1 cellular context compared by ENCODE assay signal in the genomic region with DNA sequence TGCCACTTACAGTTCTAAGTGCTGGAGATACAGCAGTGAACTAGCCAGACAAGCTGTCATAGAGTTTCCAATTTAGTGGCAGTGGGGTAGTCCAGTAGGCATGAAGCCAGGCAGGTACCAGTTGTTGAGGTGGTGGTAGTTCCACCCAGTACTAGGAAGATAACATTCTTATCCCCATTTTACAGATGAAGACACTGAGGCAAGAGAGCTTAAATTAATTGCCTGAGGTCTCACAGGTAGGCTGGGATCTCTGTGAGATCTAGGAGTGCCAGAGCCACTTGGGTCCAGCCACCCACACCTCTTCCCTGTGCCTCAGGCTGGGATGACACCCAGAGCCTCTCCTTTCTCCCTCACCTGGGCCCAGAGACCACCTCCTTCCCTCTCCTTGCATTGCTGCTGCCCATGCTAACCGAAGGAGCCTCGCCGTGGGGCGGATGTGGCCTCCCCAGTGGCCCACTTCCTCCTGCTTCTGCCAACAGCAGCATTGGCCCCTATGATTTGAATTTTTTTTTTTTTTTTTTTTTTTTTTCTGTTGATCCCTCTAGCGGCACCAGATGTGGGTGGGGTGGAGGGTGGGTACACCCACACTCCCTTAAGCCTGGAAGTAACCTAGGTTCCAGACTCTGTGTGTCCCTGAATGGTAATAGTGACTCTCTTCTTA.
TF ChIP-seq lines count a peak whose summit lies in the region.

No MANE protein-coding gene starts in this region.

TF ChIP-seq in K562, 482 proteins besides CTCF, POLR2A, EP300 and RAD21 (continued from another document):
- TF ChIP-seq, protein P1, sequence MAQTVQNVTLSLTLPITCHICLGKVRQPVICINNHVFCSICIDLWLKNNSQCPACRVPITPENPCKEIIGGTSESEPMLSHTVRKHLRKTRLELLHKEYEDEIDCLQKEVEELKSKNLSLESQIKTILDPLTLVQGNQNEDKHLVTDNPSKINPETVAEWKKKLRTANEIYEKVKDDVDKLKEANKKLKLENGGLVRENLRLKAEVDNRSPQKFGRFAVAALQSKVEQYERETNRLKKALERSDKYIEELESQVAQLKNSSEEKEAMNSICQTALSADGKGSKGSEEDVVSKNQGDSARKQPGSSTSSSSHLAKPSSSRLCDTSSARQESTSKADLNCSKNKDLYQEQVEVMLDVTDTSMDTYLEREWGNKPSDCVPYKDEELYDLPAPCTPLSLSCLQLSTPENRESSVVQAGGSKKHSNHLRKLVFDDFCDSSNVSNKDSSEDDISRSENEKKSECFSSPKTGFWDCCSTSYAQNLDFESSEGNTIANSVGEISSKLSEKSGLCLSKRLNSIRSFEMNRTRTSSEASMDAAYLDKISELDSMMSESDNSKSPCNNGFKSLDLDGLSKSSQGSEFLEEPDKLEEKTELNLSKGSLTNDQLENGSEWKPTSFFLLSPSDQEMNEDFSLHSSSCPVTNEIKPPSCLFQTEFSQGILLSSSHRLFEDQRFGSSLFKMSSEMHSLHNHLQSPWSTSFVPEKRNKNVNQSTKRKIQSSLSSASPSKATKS (CRISPR knock-in tag; IDR thresholded peaks at IDR 0.05): no peak
- TF ChIP-seq KDM1A (IDR thresholded peaks at IDR 0.05) (peak; percentile 10 to 64; a peak in 3 of 4 replicates), BCOR (IDR thresholded peaks at IDR 0.05) (peak; percentile 90), PCBP2 (IDR thresholded peaks at IDR 0.05; ENCODE audit: low read depth, low read length, poor library complexity, severe bottlenecking) (no peak), XRCC4 (IDR thresholded peaks at IDR 0.05; ENCODE audit: extremely low read depth, insufficient read depth, insufficient read length) (no peak), POLR3A (IDR thresholded peaks at IDR 0.05; ENCODE audit: borderline replicate concordance, extremely low read depth, insufficient read depth, insufficient read length) (no peak)
- TF ChIP-seq, protein P2, sequence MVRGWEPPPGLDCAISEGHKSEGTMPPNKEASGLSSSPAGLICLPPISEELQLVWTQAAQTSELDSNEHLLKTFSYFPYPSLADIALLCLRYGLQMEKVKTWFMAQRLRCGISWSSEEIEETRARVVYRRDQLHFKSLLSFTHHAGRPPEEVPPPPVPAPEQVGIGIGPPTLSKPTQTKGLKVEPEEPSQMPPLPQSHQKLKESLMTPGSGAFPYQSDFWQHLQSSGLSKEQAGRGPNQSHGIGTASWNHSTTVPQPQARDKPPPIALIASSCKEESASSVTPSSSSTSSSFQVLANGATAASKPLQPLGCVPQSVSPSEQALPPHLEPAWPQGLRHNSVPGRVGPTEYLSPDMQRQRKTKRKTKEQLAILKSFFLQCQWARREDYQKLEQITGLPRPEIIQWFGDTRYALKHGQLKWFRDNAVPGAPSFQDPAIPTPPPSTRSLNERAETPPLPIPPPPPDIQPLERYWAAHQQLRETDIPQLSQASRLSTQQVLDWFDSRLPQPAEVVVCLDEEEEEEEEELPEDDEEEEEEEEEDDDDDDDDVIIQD (CRISPR knock-in tag; IDR thresholded peaks at IDR 0.05): no peak
- TF ChIP-seq, protein P3, sequence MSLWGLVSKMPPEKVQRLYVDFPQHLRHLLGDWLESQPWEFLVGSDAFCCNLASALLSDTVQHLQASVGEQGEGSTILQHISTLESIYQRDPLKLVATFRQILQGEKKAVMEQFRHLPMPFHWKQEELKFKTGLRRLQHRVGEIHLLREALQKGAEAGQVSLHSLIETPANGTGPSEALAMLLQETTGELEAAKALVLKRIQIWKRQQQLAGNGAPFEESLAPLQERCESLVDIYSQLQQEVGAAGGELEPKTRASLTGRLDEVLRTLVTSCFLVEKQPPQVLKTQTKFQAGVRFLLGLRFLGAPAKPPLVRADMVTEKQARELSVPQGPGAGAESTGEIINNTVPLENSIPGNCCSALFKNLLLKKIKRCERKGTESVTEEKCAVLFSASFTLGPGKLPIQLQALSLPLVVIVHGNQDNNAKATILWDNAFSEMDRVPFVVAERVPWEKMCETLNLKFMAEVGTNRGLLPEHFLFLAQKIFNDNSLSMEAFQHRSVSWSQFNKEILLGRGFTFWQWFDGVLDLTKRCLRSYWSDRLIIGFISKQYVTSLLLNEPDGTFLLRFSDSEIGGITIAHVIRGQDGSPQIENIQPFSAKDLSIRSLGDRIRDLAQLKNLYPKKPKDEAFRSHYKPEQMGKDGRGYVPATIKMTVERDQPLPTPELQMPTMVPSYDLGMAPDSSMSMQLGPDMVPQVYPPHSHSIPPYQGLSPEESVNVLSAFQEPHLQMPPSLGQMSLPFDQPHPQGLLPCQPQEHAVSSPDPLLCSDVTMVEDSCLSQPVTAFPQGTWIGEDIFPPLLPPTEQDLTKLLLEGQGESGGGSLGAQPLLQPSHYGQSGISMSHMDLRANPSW (CRISPR knock-in tag; IDR thresholded peaks at IDR 0.05): no peak
